29 cellular contexts compared by ENCODE assay signal in genomic region chr7:19620470-19620869, GRCh38.
"Had no signal": no experiment of that assay in that cellular context is flagged by ENCODE, and none has a peak within 500 bp of the region (broad histone marks: within the 10 kb centered on the region; RNA-seq: fewer than 3 reads in every experiment).

No MANE protein-coding gene starts in this region.

- H3K4me3 ChIP-seq: colonic mucosa, esophagus squamous epithelium, left ventricle myocardium inferior, ovary, smooth muscle cell, thyroid gland, upper lobe of left lung, vagina had no signal

- H3K27me3 ChIP-seq: colonic mucosa, esophagus squamous epithelium, foreskin keratinocyte, ovary, thyroid gland, upper lobe of left lung, vagina had no signal

- H3K9me3 ChIP-seq: esophagus squamous epithelium, ovary, thyroid gland, upper lobe of left lung, vagina had no signal

- ATAC-seq: activated CD4-positive, CD25-positive, alpha-beta regulatory T cell treated with anti-CD3 and anti-CD28 coated beads, Interleukin-2, amount 50 U/mL, for 24 hours; foreskin keratinocyte; sciatic nerve; stimulated activated memory B cell treated with anti-CD40 and anti-IgM and Interleukin-4, amounts not matched to agents 10 μg/mL and 1 μg/mL and 100 μg/mL, for 72 hours; stimulated activated naive CD8-positive, alpha-beta T cell treated with anti-CD3 and anti-CD28 coated beads, Interleukin-15, amount 100 ng/mL, for 72 hours had no signal

- H3K4me1 Mint-ChIP-seq: activated CD4-positive, alpha-beta T cell treated with anti-CD3 and anti-CD28 coated beads, Interleukin-2, amount 10 ng/mL, durations not matched to agents 24 days and 14 days; naive B cell; nephron progenitor cell; stimulated activated memory B cell treated with anti-CD40 and anti-IgM and Interleukin-4, amounts not matched to agents 10 μg/mL and 1 μg/mL and 100 μg/mL, for 72 hours; stimulated activated naive CD8-positive, alpha-beta T cell treated with anti-CD3 and anti-CD28 coated beads, Interleukin-15, amount 100 ng/mL, for 72 hours had no signal

- H3K4me2 ChIP-seq: smooth muscle cell had no signal

- H3K27me3 Mint-ChIP-seq: activated CD4-positive, alpha-beta memory T cell treated with anti-CD3 and anti-CD28 coated beads for 36 hours; activated CD4-positive, alpha-beta T cell treated with anti-CD3 and anti-CD28 coated beads, Interleukin-2, amount 10 ng/mL, durations not matched to agents 24 days and 14 days; activated T-cell treated with anti-CD3 and anti-CD28 coated beads, Interleukin-2, amount 50 U/mL, for 24 hours; progenitor cell of endocrine pancreas; stimulated activated naive CD8-positive, alpha-beta T cell treated with anti-CD3 and anti-CD28 coated beads, Interleukin-15, amount 100 ng/mL, for 72 hours had no signal

- H3K27ac Mint-ChIP-seq: activated CD4-positive, alpha-beta memory T cell treated with anti-CD3 and anti-CD28 coated beads for 36 hours; activated CD4-positive, alpha-beta T cell treated with anti-CD3 and anti-CD28 coated beads, Interleukin-2, amount 10 ng/mL, durations not matched to agents 24 days and 14 days; activated T-cell treated with anti-CD3 and anti-CD28 coated beads, Interleukin-2, amount 50 U/mL, for 24 hours; naive B cell; nephron progenitor cell; progenitor cell of endocrine pancreas; stimulated activated memory B cell treated with anti-CD40 and anti-IgM and Interleukin-4, amounts not matched to agents 10 μg/mL and 1 μg/mL and 100 μg/mL, for 72 hours; stimulated activated naive CD8-positive, alpha-beta T cell treated with anti-CD3 and anti-CD28 coated beads, Interleukin-15, amount 100 ng/mL, for 72 hours had no signal

- H3K27ac ChIP-seq: colonic mucosa, epithelial cell of prostate, esophagus squamous epithelium, foreskin keratinocyte, left ventricle myocardium inferior, ovary, thyroid gland, upper lobe of left lung, vagina, VCaP had no signal

- H3K36me3 ChIP-seq: colonic mucosa, esophagus squamous epithelium, left ventricle myocardium inferior, ovary, thyroid gland, upper lobe of left lung, vagina had no signal

- H3K4me1 ChIP-seq: colonic mucosa, esophagus squamous epithelium, foreskin keratinocyte, left ventricle myocardium inferior, thyroid gland, upper lobe of left lung, vagina had no signal

- H3K36me3 Mint-ChIP-seq: activated CD4-positive, alpha-beta memory T cell treated with anti-CD3 and anti-CD28 coated beads for 36 hours; naive B cell; stimulated activated memory B cell treated with anti-CD40 and anti-IgM and Interleukin-4, amounts not matched to agents 10 μg/mL and 1 μg/mL and 100 μg/mL, for 72 hours had no signal

- H3K9me3 Mint-ChIP-seq: activated CD4-positive, alpha-beta T cell treated with anti-CD3 and anti-CD28 coated beads, Interleukin-2, amount 10 ng/mL, durations not matched to agents 24 days and 14 days; nephron progenitor cell had no signal

- H3K4me3 Mint-ChIP-seq: activated CD4-positive, alpha-beta memory T cell treated with anti-CD3 and anti-CD28 coated beads for 36 hours; activated CD4-positive, alpha-beta T cell treated with anti-CD3 and anti-CD28 coated beads, Interleukin-2, amount 10 ng/mL, durations not matched to agents 24 days and 14 days; activated T-cell treated with anti-CD3 and anti-CD28 coated beads, Interleukin-2, amount 50 U/mL, for 24 hours; naive B cell; nephron progenitor cell; stimulated activated memory B cell treated with anti-CD40 and anti-IgM and Interleukin-4, amounts not matched to agents 10 μg/mL and 1 μg/mL and 100 μg/mL, for 72 hours; stimulated activated naive CD8-positive, alpha-beta T cell treated with anti-CD3 and anti-CD28 coated beads, Interleukin-15, amount 100 ng/mL, for 72 hours had no signal

- DNase-seq: activated CD4-positive, alpha-beta memory T cell treated with anti-CD3 and anti-CD28 coated beads for 36 hours; activated CD4-positive, alpha-beta T cell treated with anti-CD3 and anti-CD28 coated beads, Interleukin-2, amount 10 ng/mL, durations not matched to agents 24 days and 14 days; activated CD8-positive, alpha-beta memory T cell treated with anti-CD3 and anti-CD28 coated beads, Interleukin-2, amount 50 U/mL, for 48 hours; activated gamma-delta T cell treated with Interleukin-2 at 50 U/mL for 16 hours; activated naive CD4-positive, alpha-beta T cell treated with anti-CD3 and anti-CD28 coated beads, Interleukin-2, amount 50 U/mL, for 16 hours; activated T-cell treated with anti-CD3 and anti-CD28 coated beads, Interleukin-2, amount 50 U/mL, for 24 hours; colonic mucosa; effector CD8-positive, alpha-beta T cell; esophagus squamous epithelium; foreskin keratinocyte; left ventricle myocardium inferior; naive B cell; nephron progenitor cell; ovary; retina; stimulated activated CD4-positive, alpha-beta T cell treated with anti-CD3 and anti-CD28 coated beads, Interleukin-1b, Interleukin-23, amount 100 ng/mL, for 48 hours; stimulated activated CD4-positive, alpha-beta T cell treated with anti-CD3 and anti-CD28 coated beads, Interleukin-4, amount 100 ng/mL, for 4 hours; stimulated activated CD8-positive, alpha-beta memory T cell treated with anti-CD3 and anti-CD28 coated beads, Interleukin-4, amount 100 ng/mL, for 48 hours; stimulated activated naive CD8-positive, alpha-beta T cell treated with anti-CD3 and anti-CD28 coated beads, Interleukin-15, amount 100 ng/mL, for 72 hours; thyroid gland; upper lobe of left lung had no signal
